In the genomic region with DNA sequence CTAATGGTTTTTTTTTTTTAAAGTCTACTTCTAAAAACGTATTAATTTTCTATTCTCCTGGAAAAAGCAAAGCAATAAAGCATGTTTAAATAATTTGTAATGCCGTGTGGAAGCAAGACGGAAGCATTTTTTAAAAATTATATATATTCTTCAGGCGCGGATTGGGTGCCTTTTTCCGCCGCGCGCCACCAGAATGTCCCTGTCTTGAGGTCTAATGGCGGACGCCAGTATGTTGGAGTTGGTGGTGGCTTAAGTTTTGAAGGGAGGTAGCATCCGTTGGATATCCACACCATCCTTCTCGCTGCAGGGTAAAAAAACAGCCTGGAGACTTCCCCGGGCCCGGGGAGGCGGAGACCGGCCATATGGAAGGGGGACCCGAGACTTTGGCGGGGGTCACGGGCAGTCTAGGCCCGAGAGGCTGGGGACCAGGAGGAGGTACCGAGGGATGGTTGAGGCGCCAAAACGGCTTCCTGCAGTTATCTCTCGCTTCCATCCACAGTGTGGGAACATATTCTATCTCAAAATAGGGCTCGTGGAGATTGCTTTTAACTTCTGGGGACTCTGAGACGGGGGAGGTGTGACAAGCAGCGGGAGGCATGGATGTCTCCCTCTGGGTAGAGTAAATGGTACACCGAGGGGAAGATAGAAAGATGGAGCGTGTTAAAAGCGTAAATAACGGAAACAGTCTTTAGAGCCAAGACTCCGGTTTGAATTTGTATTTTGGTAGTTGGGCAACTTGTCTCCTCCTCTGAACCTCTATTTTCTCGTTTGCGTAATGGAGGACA, we compare ENCODE assay signal across 1 cellular context.
TF ChIP-seq lines count a peak whose summit lies in the region.

SF3B3 (plus strand) TSS at position 196 of the 785 bp plus-strand sequence. CDS start 2,841 bp downstream, outside the sequence.

TF ChIP-seq in A549, 52 proteins besides CTCF, POLR2A, EP300 and RAD21 (continued from another document):
- TF ChIP-seq, protein P1, sequence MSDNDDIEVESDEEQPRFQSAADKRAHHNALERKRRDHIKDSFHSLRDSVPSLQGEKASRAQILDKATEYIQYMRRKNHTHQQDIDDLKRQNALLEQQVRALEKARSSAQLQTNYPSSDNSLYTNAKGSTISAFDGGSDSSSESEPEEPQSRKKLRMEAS (IDR thresholded peaks at IDR 0.05), result peak; percentile 95
- TF ChIP-seq RFX5 (IDR thresholded peaks at IDR 0.05) (peak; percentile 46; the same call in 1 of the 2 replicates), CBX8 (IDR thresholded peaks at IDR 0.05) (no peak), SREBF2 (IDR thresholded peaks at IDR 0.05) (no peak), ESRRA (IDR thresholded peaks at IDR 0.05; ENCODE audit: borderline replicate concordance, low read length) (no peak), FOSL2 (IDR thresholded peaks at IDR 0.05) (no peak), FOSL2 (CRISPR knock-in tag; IDR thresholded peaks at IDR 0.05) (no peak), RARB (CRISPR knock-in tag; IDR thresholded peaks at IDR 0.05) (peak; percentile 31; the same call in 1 of the 2 replicates), CHD4 (IDR thresholded peaks at IDR 0.05; ENCODE audit: borderline replicate concordance) (no peak), RCOR1 (IDR thresholded peaks at IDR 0.05; ENCODE audit: low read depth, low read length) (no peak), POLR2AphosphoS2 (conservative IDR thresholded peaks at IDR 0.05; ENCODE audit: low read length) (no peak), JUN (IDR thresholded peaks at IDR 0.05) (peak; percentile 97 to 98), GATA3 (IDR thresholded peaks at IDR 0.05; ENCODE audit: borderline replicate concordance) (no peak), TP53 (CRISPR knock-in tag; IDR thresholded peaks at IDR 0.05) (peak; percentile 26; the same call in 1 of the 2 replicates), HEYL (CRISPR knock-in tag; IDR thresholded peaks at IDR 0.05) (no peak), NR3C1 (IDR thresholded peaks at IDR 0.05) (no peak), TFCP2L1 (CRISPR knock-in tag; IDR thresholded peaks at IDR 0.05) (no peak), CBX2 (IDR thresholded peaks at IDR 0.05; ENCODE audit: borderline replicate concordance, low read depth) (no peak), ATOH8 (CRISPR knock-in tag; IDR thresholded peaks at IDR 0.05; ENCODE audit: low read depth) (no peak), ZSCAN20 (CRISPR knock-in tag; IDR thresholded peaks at IDR 0.05) (no peak)
- TF ChIP-seq, protein P2, sequence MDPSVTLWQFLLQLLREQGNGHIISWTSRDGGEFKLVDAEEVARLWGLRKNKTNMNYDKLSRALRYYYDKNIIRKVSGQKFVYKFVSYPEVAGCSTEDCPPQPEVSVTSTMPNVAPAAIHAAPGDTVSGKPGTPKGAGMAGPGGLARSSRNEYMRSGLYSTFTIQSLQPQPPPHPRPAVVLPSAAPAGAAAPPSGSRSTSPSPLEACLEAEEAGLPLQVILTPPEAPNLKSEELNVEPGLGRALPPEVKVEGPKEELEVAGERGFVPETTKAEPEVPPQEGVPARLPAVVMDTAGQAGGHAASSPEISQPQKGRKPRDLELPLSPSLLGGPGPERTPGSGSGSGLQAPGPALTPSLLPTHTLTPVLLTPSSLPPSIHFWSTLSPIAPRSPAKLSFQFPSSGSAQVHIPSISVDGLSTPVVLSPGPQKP (IDR thresholded peaks at IDR 0.05; ENCODE audit: low read depth, low read length), result no peak
- TF ChIP-seq, protein P3, sequence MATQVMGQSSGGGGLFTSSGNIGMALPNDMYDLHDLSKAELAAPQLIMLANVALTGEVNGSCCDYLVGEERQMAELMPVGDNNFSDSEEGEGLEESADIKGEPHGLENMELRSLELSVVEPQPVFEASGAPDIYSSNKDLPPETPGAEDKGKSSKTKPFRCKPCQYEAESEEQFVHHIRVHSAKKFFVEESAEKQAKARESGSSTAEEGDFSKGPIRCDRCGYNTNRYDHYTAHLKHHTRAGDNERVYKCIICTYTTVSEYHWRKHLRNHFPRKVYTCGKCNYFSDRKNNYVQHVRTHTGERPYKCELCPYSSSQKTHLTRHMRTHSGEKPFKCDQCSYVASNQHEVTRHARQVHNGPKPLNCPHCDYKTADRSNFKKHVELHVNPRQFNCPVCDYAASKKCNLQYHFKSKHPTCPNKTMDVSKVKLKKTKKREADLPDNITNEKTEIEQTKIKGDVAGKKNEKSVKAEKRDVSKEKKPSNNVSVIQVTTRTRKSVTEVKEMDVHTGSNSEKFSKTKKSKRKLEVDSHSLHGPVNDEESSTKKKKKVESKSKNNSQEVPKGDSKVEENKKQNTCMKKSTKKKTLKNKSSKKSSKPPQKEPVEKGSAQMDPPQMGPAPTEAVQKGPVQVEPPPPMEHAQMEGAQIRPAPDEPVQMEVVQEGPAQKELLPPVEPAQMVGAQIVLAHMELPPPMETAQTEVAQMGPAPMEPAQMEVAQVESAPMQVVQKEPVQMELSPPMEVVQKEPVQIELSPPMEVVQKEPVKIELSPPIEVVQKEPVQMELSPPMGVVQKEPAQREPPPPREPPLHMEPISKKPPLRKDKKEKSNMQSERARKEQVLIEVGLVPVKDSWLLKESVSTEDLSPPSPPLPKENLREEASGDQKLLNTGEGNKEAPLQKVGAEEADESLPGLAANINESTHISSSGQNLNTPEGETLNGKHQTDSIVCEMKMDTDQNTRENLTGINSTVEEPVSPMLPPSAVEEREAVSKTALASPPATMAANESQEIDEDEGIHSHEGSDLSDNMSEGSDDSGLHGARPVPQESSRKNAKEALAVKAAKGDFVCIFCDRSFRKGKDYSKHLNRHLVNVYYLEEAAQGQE (IDR thresholded peaks at IDR 0.05), result no peak
- TF ChIP-seq, protein P4, sequence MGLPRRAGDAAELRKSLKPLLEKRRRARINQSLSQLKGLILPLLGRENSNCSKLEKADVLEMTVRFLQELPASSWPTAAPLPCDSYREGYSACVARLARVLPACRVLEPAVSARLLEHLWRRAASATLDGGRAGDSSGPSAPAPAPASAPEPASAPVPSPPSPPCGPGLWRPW (IDR thresholded peaks at IDR 0.05), result no peak
TF ChIP-seq in A549: peak in this region for 11.
